ENCODE assay signal across 29 cellular contexts in genomic region chr1:8538502-8538901, GRCh38.
"Had no signal": no experiment of that assay in that cellular context is flagged by ENCODE, and none has a peak within 500 bp of the region (broad histone marks: within the 10 kb centered on the region; RNA-seq: fewer than 3 reads in every experiment).

No MANE protein-coding gene starts in this region.

- H3K27ac ChIP-seq: breast epithelium, neutrophil, pancreas, psoas muscle, sigmoid colon had no signal

- H3K27me3 ChIP-seq: breast epithelium, neutrophil, pancreas, sigmoid colon had no signal

- H3K4me1 ChIP-seq: breast epithelium, pancreas had no signal

- DNase-seq: activated B cell treated with CpG ODN at 0.5 μM for 24 hours; activated gamma-delta T cell; activated naive CD4-positive, alpha-beta T cell treated with anti-CD3 and anti-CD28 coated beads, Interleukin-2, amount 10 ng/mL, durations not matched to agents 7 days and 5 days; activated naive CD8-positive, alpha-beta T cell treated with anti-CD3 and anti-CD28 coated beads, Interleukin-2, amount 50 U/mL, for 24 hours; activated T-cell treated with anti-CD3 and anti-CD28 coated beads for 4 hours; endodermal cell; foreskin fibroblast; head of caudate nucleus; hippocampal formation; left cardiac atrium; mesendoderm; mucosa of descending colon; pancreas; psoas muscle; sigmoid colon; stimulated activated CD4-positive, alpha-beta T cell treated with anti-CD3 and anti-CD28 coated beads, Interleukin-4, amount 100 ng/mL, for 4 hours; stimulated activated CD8-positive, alpha-beta memory T cell treated with anti-CD3 and anti-CD28 coated beads, Interleukin-4, amount 100 ng/mL, for 48 hours; stimulated activated naive CD8-positive, alpha-beta T cell treated with anti-CD3 and anti-CD28 coated beads, Interleukin-15, amount 100 ng/mL, for 72 hours; substantia nigra; T-helper 17 cell had no signal

- H3K9me3 Mint-ChIP-seq: activated B cell treated with CpG ODN at 0.5 μM for 24 hours; activated naive CD4-positive, alpha-beta T cell treated with anti-CD3 and anti-CD28 coated beads, Interleukin-2, amount 10 ng/mL, durations not matched to agents 7 days and 5 days; activated naive CD8-positive, alpha-beta T cell treated with anti-CD3 and anti-CD28 coated beads, Interleukin-2, amount 50 U/mL, for 24 hours; central memory CD8-positive, alpha-beta T cell; dendritic cell treated with granulocyte-macrophage colony-stimulating factor and Interleukin-4, amounts not matched to agents 40 ng/mL and 50 ng/mL, for 4 days; endodermal cell; natural killer cell treated with Interleukin-12 subunit alpha and Interleukin-12 subunit beta and Interleukin-15 and Interleukin-18, amount 100 ng/mL, for 72 hours; stimulated activated memory B cell treated with anti-CD40 and anti-IgM and Interleukin-4, amounts not matched to agents 10 μg/mL and 1 μg/mL and 100 μg/mL, for 72 hours; stimulated activated naive CD8-positive, alpha-beta T cell treated with anti-CD3 and anti-CD28 coated beads, Interleukin-15, amount 100 ng/mL, for 72 hours had no signal

- H3K27me3 Mint-ChIP-seq: activated B cell treated with CpG ODN at 0.5 μM for 24 hours; activated naive CD4-positive, alpha-beta T cell treated with anti-CD3 and anti-CD28 coated beads, Interleukin-2, amount 10 ng/mL, durations not matched to agents 7 days and 5 days; activated naive CD8-positive, alpha-beta T cell treated with anti-CD3 and anti-CD28 coated beads, Interleukin-2, amount 50 U/mL, for 24 hours; central memory CD8-positive, alpha-beta T cell; dendritic cell treated with granulocyte-macrophage colony-stimulating factor and Interleukin-4, amounts not matched to agents 40 ng/mL and 50 ng/mL, for 4 days; natural killer cell treated with Interleukin-12 subunit alpha and Interleukin-12 subunit beta and Interleukin-15 and Interleukin-18, amount 100 ng/mL, for 72 hours; stimulated activated memory B cell treated with anti-CD40 and anti-IgM and Interleukin-4, amounts not matched to agents 10 μg/mL and 1 μg/mL and 100 μg/mL, for 72 hours; stimulated activated naive CD8-positive, alpha-beta T cell treated with anti-CD3 and anti-CD28 coated beads, Interleukin-15, amount 100 ng/mL, for 72 hours; T-helper 17 cell had no signal

- ATAC-seq: activated naive CD8-positive, alpha-beta T cell treated with anti-CD3 and anti-CD28 coated beads, Interleukin-2, amount 50 U/mL, for 24 hours; esophagus mucosa; left cardiac atrium; mucosa of descending colon; natural killer cell treated with Interleukin-12 subunit alpha and Interleukin-12 subunit beta and Interleukin-15 and Interleukin-18, amount 100 ng/mL, for 72 hours; pancreas; psoas muscle; SK-N-SH treated with all-trans-retinoic acid at 6 μM for 48 hours; stimulated activated memory B cell treated with anti-CD40 and anti-IgM and Interleukin-4, amounts not matched to agents 10 μg/mL and 1 μg/mL and 100 μg/mL, for 72 hours; stimulated activated naive CD8-positive, alpha-beta T cell treated with anti-CD3 and anti-CD28 coated beads, Interleukin-15, amount 100 ng/mL, for 72 hours; T-helper 17 cell had no signal

- H3K36me3 ChIP-seq: breast epithelium, neutrophil, pancreas, sigmoid colon had no signal

- H3K4me3 ChIP-seq: breast epithelium, mucosa of descending colon, pancreas, psoas muscle, sigmoid colon had no signal

- H3K9me3 ChIP-seq: breast epithelium, mucosa of descending colon, neutrophil, pancreas, psoas muscle, sigmoid colon had no signal

- H3K4me3 Mint-ChIP-seq: activated B cell treated with CpG ODN at 0.5 μM for 24 hours; activated naive CD4-positive, alpha-beta T cell treated with anti-CD3 and anti-CD28 coated beads, Interleukin-2, amount 10 ng/mL, durations not matched to agents 7 days and 5 days; activated naive CD8-positive, alpha-beta T cell treated with anti-CD3 and anti-CD28 coated beads, Interleukin-2, amount 50 U/mL, for 24 hours; activated T-helper 1 cell treated with anti-CD3 and anti-CD28 coated beads, Interleukin-12 subunit alpha, Interleukin-12 subunit beta, Interleukin-2, Interleukin-4 antibody, amounts not matched to agents 30 ng/mL and 10 ng/mL and 1 ng/mL, durations not matched to agents 14 hours and 24 hours and 36 hours; central memory CD8-positive, alpha-beta T cell; dendritic cell treated with granulocyte-macrophage colony-stimulating factor and Interleukin-4, amounts not matched to agents 40 ng/mL and 50 ng/mL, for 4 days; endodermal cell; natural killer cell treated with Interleukin-12 subunit alpha and Interleukin-12 subunit beta and Interleukin-15 and Interleukin-18, amount 100 ng/mL, for 72 hours; stimulated activated memory B cell treated with anti-CD40 and anti-IgM and Interleukin-4, amounts not matched to agents 10 μg/mL and 1 μg/mL and 100 μg/mL, for 72 hours; stimulated activated naive CD8-positive, alpha-beta T cell treated with anti-CD3 and anti-CD28 coated beads, Interleukin-15, amount 100 ng/mL, for 72 hours; T-helper 17 cell had no signal

- H3K4me1 Mint-ChIP-seq: endodermal cell had no signal

- H3K36me3 Mint-ChIP-seq: natural killer cell treated with Interleukin-12 subunit alpha and Interleukin-12 subunit beta and Interleukin-15 and Interleukin-18, amount 100 ng/mL, for 72 hours had no signal

- H3K27ac Mint-ChIP-seq: activated B cell treated with CpG ODN at 0.5 μM for 24 hours; activated naive CD4-positive, alpha-beta T cell treated with anti-CD3 and anti-CD28 coated beads, Interleukin-2, amount 10 ng/mL, durations not matched to agents 7 days and 5 days; activated naive CD8-positive, alpha-beta T cell treated with anti-CD3 and anti-CD28 coated beads, Interleukin-2, amount 50 U/mL, for 24 hours; activated T-helper 1 cell treated with anti-CD3 and anti-CD28 coated beads, Interleukin-12 subunit alpha, Interleukin-12 subunit beta, Interleukin-2, Interleukin-4 antibody, amounts not matched to agents 30 ng/mL and 10 ng/mL and 1 ng/mL, durations not matched to agents 14 hours and 24 hours and 36 hours; dendritic cell treated with granulocyte-macrophage colony-stimulating factor and Interleukin-4, amounts not matched to agents 40 ng/mL and 50 ng/mL, for 4 days; endodermal cell; natural killer cell treated with Interleukin-12 subunit alpha and Interleukin-12 subunit beta and Interleukin-15 and Interleukin-18, amount 100 ng/mL, for 72 hours; stimulated activated memory B cell treated with anti-CD40 and anti-IgM and Interleukin-4, amounts not matched to agents 10 μg/mL and 1 μg/mL and 100 μg/mL, for 72 hours; T-helper 17 cell had no signal
